Comparison of ENCODE assay signal across 1 cellular context in the genomic region with DNA sequence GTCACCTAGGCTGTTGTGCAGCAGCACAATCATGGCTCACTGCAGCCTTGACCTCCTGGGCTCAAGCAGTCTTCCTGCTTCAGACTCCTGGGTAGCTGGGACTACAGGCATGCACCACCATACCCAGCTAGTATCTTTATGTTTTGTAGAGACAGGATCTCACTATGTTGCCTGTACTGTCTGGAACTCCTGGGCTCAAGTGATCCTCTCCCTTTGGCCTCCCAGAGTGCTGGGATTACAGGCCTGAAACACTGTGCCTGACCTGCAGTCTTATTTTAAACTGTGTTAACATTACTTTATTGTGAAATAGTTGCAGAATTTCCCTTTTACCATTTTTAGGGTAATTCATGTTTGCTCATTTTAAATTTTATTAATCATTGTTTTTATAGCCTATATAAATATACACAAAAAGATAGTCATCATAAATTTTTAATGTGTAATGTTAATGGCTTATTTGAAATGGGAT.
TF ChIP-seq lines count a peak whose summit lies in the region.

No MANE protein-coding gene starts in this region.

TF ChIP-seq in GM12878, 131 proteins besides CTCF, POLR2A, EP300 and RAD21:
- no peak for TF ChIP-seq ZNF24 (IDR thresholded peaks at IDR 0.05)
- no peak for TF ChIP-seq GATAD2B (conservative IDR thresholded peaks at IDR 0.05; ENCODE audit: low read depth)
- TF ChIP-seq ZNF592 (IDR thresholded peaks at IDR 0.05), result no peak
- no peak for TF ChIP-seq CEBPB (IDR thresholded peaks at IDR 0.05; ENCODE audit: borderline replicate concordance in 1 of 2, low read depth in 2 of 2, low read length in 2 of 2)
TF ChIP-seq in GM12878: peak in this region for 0.
